ENCODE assay signal across 8 cellular contexts in genomic region chr18:9055185-9055584, GRCh38. TPM values are rescaled to one million over a fixed set of nuclear protein-coding genes. Genes with fewer than 3 reads are reported as not detected.
DNase-seq lines count a peak whose midpoint lies in the region; ATAC-seq, FAIRE-seq and TF ChIP-seq lines count a peak whose summit lies in the region.

No MANE protein-coding gene starts in this region.

- H3K27me3 ChIP-seq in Panc1 (ENCODE audit: control insufficient read depth, insufficient read depth, low read length) (no peaks in the 10 kb centered on the region), aorta (ENCODE audit: control insufficient read depth in 1 of 2, insufficient read depth in 2 of 2, low read length in 1 of 2) (no peaks in the 10 kb centered on the region)

- TF ChIP-seq POLR2A in GM12891 (IDR thresholded peaks at IDR 0.05; ENCODE audit: low read depth, low read length): no peak

- DNase-seq in ACHN (peak; percentile 47), Panc1 (ENCODE audit: low read depth, low spot score) (peak; percentile 22), fibroblast of villous mesenchyme (ENCODE audit: low read depth) (peak; percentile 73), aorta (no peak), activated T-cell treated with anti-CD3 and anti-CD28 coated beads for 4 hours (no peak), mesenteric fat pad (ENCODE audit: low spot score) (no peak), GM12891 (ENCODE audit: insufficient read length, low spot score) (no peak)

- H3K4me1 ChIP-seq in Panc1 (ENCODE audit: control insufficient read depth, insufficient read depth, low read length) (peaks cover 6% of the 10 kb centered on the region; the same call in 1 of the 2 replicates), aorta (ENCODE audit: control insufficient read depth in 1 of 2, insufficient read depth in 2 of 2, low read length in 2 of 2) (no peaks in the 10 kb centered on the region)

- H3K36me3 ChIP-seq in Panc1 (ENCODE audit: control insufficient read depth, insufficient read depth, low read length) (no peaks in the 10 kb centered on the region), aorta (ENCODE audit: control insufficient read depth in 1 of 2, insufficient read depth in 2 of 2, low read length in 1 of 2) (no peaks in the 10 kb centered on the region)

- TF ChIP-seq CTCF in Panc1 (IDR thresholded peaks at IDR 0.05) (no peak), fibroblast of villous mesenchyme (IDR thresholded peaks at IDR 0.05; ENCODE audit: insufficient read depth, low read depth, low read length) (peak; percentile 21)

- intact Hi-C loops in Panc1 (cut with micrococcal nuclease; ENCODE audit: unreplicated experiment): no loop called here
- intact Hi-C loops in aorta (cut with DNase I): loop anchor here in 1 of 2 donors (10.0 kb wide), 2 partner anchors 250 to 360 kb away; no protein-coding TSS in a partner anchor

- POLR2A ChIA-PET in Panc1 (lab: Charles Lee): no interaction called here

- no peak for FAIRE-seq in GM12891 (lab: Jason Lieb, UNC)

- in situ Hi-C loops in ACHN (cut with HindIII; ENCODE audit: low pct_ligation_motif_present, low pct_unique_long_range_greater_than_20kb, low sequenced_read_pairs) (no loop called here), Panc1 (cut with HindIII; ENCODE audit: low pct_unique_long_range_greater_than_20kb, low sequenced_read_pairs) (no loop called here)

- WGBS in aorta, 2 donors: 0 to 3% methylated on average over 1 of the region's 1 CpG

- BruUV-seq in Panc1 (replicated peaks; lab: Mats Ljungman, UMichigan): no TSS peak

- peak; percentile 55 for ATAC-seq in GM21447 (IDR thresholded peaks at IDR 0.05; ENCODE audit: unreplicated experiment)
- ATAC-seq in Panc1: peak; percentile 63
- ATAC-seq in aorta (ENCODE audit: low FRiP score): peak; percentile 84

- H3K9me3 ChIP-seq in Panc1 (ENCODE audit: control insufficient read depth, insufficient read depth, low read depth, low read length) (peaks cover 4% of the 10 kb centered on the region; the same call in 1 of the 2 replicates), aorta (ENCODE audit: control insufficient read depth, low read length) (no peaks in the 10 kb centered on the region)

- CTCF ChIA-PET in Panc1 (lab: Charles Lee): no interaction called here

- no peak overlapping the region for H3K4me3 ChIP-seq in Panc1 (ENCODE audit: low read depth in 2 of 2, low read length in 2 of 2)
- H3K4me3 ChIP-seq in fibroblast of villous mesenchyme (ENCODE audit: low read depth, low read length): no peak overlapping the region
- H3K4me3 ChIP-seq in aorta (ENCODE audit: low read length in 2 of 2): no peak overlapping the region

- no peak overlapping the region for H3K27ac ChIP-seq in Panc1 (ENCODE audit: low read length)
- H3K27ac ChIP-seq in aorta (ENCODE audit: low read depth in 1 of 2, low read length in 2 of 2): peak overlapping the region in 1 of 2 donors; percentile 19

TF ChIP-seq in GM12891, 5 proteins besides CTCF, POLR2A, EP300 and RAD21:
- no peak for TF ChIP-seq TAF1 (IDR thresholded peaks at IDR 0.05; ENCODE audit: low read depth, low read length)
- no peak for TF ChIP-seq SPI1 (IDR thresholded peaks at IDR 0.05; ENCODE audit: low read depth, low read length)
- no peak for TF ChIP-seq POU2F2 (IDR thresholded peaks at IDR 0.05; ENCODE audit: low read depth, low read length)
- no peak for TF ChIP-seq POLR2AphosphoS5 (IDR thresholded peaks at IDR 0.05; ENCODE audit: low read depth, low read length)
- no peak for TF ChIP-seq PAX5 (IDR thresholded peaks at IDR 0.05; ENCODE audit: insufficient read depth, low read length, severe bottlenecking)

RNA-seq across cellular contexts. Expression of gene NDUFV2, which starts 47.3 kb away (rescaled TPM):
- 157 TPM for total RNA-seq in Panc1 (2021; ENCODE audit: unreplicated experiment)
- 87.8 TPM for polyA plus RNA-seq in Panc1 (2012; ENCODE audit: insufficient read length)
- 115 and 127 TPM in 2 replicates for total RNA-seq in fibroblast of villous mesenchyme
- total RNA-seq in aorta: 100 to 1,000 TPM in 1 of 2 donors, 10 to 100 TPM in 1; 83.8 to 112 TPM
- 100 to 1,000 TPM; 114 to 150 TPM for polyA plus RNA-seq in aorta
- 138 TPM for total RNA-seq in mesenteric fat pad
- 236 TPM for polyA plus RNA-seq in GM12891 (2012; ENCODE audit: low read depth, missing spikeins)

Comparison
In these comparisons a context has a peak if more than half of its experiments do, and no peak if none do; other contexts are left out.
1. DNase-seq: peak in ACHN (single experiment), Panc1 (single experiment) and fibroblast of villous mesenchyme (single experiment); none in aorta (0 of 2), activated T-cell treated with anti-CD3 and anti-CD28 coated beads for 4 hours (single experiment), mesenteric fat pad (single experiment) and GM12891 (single experiment).
2. Peak in every context shown above with its lines, with median percentiles within 50 percentile points of each other: ATAC-seq.